8 cellular contexts compared by ENCODE assay signal in the genomic region with DNA sequence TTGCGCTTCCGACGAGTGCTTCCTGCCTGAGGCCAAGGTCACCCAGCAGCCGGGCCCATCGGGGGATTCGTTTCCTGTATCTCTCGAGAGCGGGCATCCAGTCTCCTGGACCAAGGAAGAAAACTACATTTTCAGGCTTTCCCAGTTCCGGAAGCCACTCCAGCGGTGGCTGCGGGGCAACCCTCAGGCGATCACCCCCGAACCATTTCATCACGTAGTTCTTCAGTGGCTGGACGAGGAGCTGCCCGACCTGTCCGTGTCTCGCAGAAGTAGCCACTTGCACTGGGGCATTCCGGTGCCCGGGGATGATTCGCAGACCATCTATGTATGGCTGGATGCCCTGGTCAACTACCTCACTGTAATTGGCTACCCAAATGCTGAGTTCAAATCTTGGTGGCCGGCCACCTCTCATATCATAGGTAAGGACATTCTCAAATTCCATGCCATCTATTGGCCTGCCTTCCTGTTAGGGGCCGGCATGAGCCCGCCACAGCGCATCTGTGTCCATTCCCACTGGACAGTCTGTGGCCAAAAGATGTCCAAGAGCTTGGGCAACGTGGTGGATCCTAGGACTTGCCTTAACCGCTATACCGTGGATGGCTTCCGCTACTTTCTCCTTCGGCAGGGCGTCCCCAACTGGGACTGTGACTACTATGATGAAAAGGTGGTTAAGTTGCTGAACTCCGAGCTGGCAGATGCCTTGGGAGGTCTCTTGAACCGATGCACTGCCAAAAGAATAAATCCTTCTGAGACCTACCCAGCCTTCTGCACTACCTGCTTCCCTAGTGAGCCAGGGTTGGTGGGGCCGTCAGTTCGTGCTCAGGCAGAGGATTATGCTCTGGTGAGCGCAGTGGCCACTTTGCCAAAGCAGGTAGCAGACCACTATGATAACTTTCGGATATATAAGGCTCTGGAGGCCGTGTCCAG. TPM values are rescaled to one million over a fixed set of nuclear protein-coding genes. Genes with fewer than 3 reads are reported as not detected.
DNase-seq lines count a peak whose midpoint lies in the region; ATAC-seq and TF ChIP-seq lines count a peak whose summit lies in the region.

No MANE protein-coding gene starts in this region.

- peak; percentile 28 for DNase-seq in activated T-cell treated with anti-CD3 and anti-CD28 coated beads, Interleukin-2, amount 50 U/mL, for 1 hour
- no peak for DNase-seq in activated T-cell treated with anti-CD3 and anti-CD28 coated beads for 4 hours
- DNase-seq in PC-9: no peak
- peak; percentile 43 for DNase-seq in colonic mucosa
- DNase-seq in lung (ENCODE audit: low spot score): peak; percentile 44
- no peak for DNase-seq in testis
- DNase-seq in NCI-H748 (lab: John Stamatoyannopoulos, UW; ENCODE audit: unreplicated experiment): no peak
- no peak for DNase-seq in NCI-H2029 (lab: John Stamatoyannopoulos, UW)

- H3K9me3 ChIP-seq in PC-9 (ENCODE audit: insufficient read depth, low read depth) (no peaks in the 10 kb centered on the region), colonic mucosa (no peaks in the 10 kb centered on the region), lung (ENCODE audit: control insufficient read depth in 2 of 2, insufficient read depth in 1 of 2, low read length in 1 of 2) (peaks cover 0 to 2% of the 10 kb centered on the region in 2 donors), testis (no peaks in the 10 kb centered on the region)

- H3K36me3 ChIP-seq in PC-9 (ENCODE audit: low read depth) (0 out of 2 replicates have a peak, but pooled peaks cover 15% of the 10 kb centered on the region), colonic mucosa (no peaks in the 10 kb centered on the region), lung (ENCODE audit: control insufficient read depth in 2 of 2, insufficient read depth in 2 of 2, low read length in 2 of 2) (peaks cover 0 to 1% of the 10 kb centered on the region in 2 donors), testis (ENCODE audit: low read depth, missing control alignments) (no peaks in the 10 kb centered on the region)

- no peak for ATAC-seq in lung (ENCODE audit: insufficient read depth, low FRiP score)

- intact Hi-C loops in PC-9 (cut with micrococcal nuclease; ENCODE audit: unreplicated experiment): loop anchor here (2.0 to 10.0 kb wide), 7 partner anchors 71 to 1751 kb away; partner anchors contain the start of genes HSPE1, MOB4, SATB2 and SF3B1
- intact Hi-C loops in colonic mucosa (cut with DNase I): loop anchor here (5.0 to 10.0 kb wide), 2 partner anchors 71 to 191 kb away; partner anchors contain the start of gene MOB4
- intact Hi-C loops in testis (cut with DNase I; ENCODE audit: low total_unique reads): no loop called here

- peak overlapping the region; percentile 94 for H2AFZ ChIP-seq in PC-9

- peak overlapping the region; percentile 98 for H3K4me3 ChIP-seq in PC-9
- H3K4me3 ChIP-seq in colonic mucosa: peak overlapping the region; percentile 96
- peak overlapping the region; percentile 99 for H3K4me3 ChIP-seq in lung
- peak overlapping the region; percentile 80 to 86 for H3K4me3 ChIP-seq in testis

- CTCF ChIA-PET in PC-9 (lab: Charles Lee): interaction anchor here (0.6 kb wide), 1 partner anchor 12 kb away, joined by 8 read pairs; no protein-coding TSS in a partner anchor

- WGBS in lung, 2 donors: 16 to 21% methylated on average over 38 of the region's 38 CpGs
- 13 to 15% methylated on average over 17 to 38 of the region's 38 CpGs for WGBS in testis, 2 donors

- peak overlapping the region; percentile 72 to 88 for H3K9ac ChIP-seq in colonic mucosa (ENCODE audit: low read depth in 2 of 2, low read length in 2 of 2)

- H3K4me2 ChIP-seq in PC-9: peak overlapping the region; percentile 78

- H3K27ac ChIP-seq in PC-9 (no peak overlapping the region), colonic mucosa (peak overlapping the region; percentile 69), lung (ENCODE audit: low read depth in 1 of 2, low read length in 1 of 2) (peak overlapping the region; percentile 71 to 92), testis (no peak overlapping the region)

- H3K9me2 ChIP-seq in PC-9 (ENCODE audit: insufficient read depth): no peaks in the 10 kb centered on the region

- peaks cover 53% of the 10 kb centered on the region for H3K79me2 ChIP-seq in PC-9 (ENCODE audit: low read depth)

- H4K20me1 ChIP-seq in PC-9 (ENCODE audit: insufficient read depth): peaks cover 18% of the 10 kb centered on the region

- H3K27me3 ChIP-seq in PC-9 (ENCODE audit: insufficient read depth, low read depth): no peaks in the 10 kb centered on the region
- H3K27me3 ChIP-seq in colonic mucosa: no peaks in the 10 kb centered on the region
- H3K27me3 ChIP-seq in lung (ENCODE audit: control insufficient read depth, insufficient read depth): no peaks in the 10 kb centered on the region
- no peaks in the 10 kb centered on the region for H3K27me3 ChIP-seq in testis

- no peaks in the 10 kb centered on the region; the same call in 1 of the 2 replicates for H3F3A ChIP-seq in PC-9 (ENCODE audit: insufficient read depth, low read depth)

- no TSS peak for BruUV-seq in PC-9 (replicated peaks; lab: Mats Ljungman, UMichigan)

- no peak for TF ChIP-seq POLR2A in testis (IDR thresholded peaks at IDR 0.05)

- TF ChIP-seq CTCF in PC-9 (conservative IDR thresholded peaks at IDR 0.05) (no peak), colonic mucosa (IDR thresholded peaks at IDR 0.05) (no peak), lung (IDR thresholded peaks at IDR 0.05; ENCODE audit: control extremely low read depth, extremely low read depth) (no peak), testis (IDR thresholded peaks at IDR 0.05) (no peak)

- POLR2A ChIA-PET in PC-9 (lab: Charles Lee; ENCODE audit: unreplicated experiment): no interaction called here

- H3K4me1 ChIP-seq in PC-9 (replicated peaks; ENCODE audit: insufficient read depth) (peaks cover 15% of the 10 kb centered on the region), colonic mucosa (peaks cover 5% of the 10 kb centered on the region), lung (ENCODE audit: control insufficient read depth in 2 of 2, insufficient read depth in 2 of 2, low read length in 2 of 2) (peaks cover 9 to 11% of the 10 kb centered on the region in 2 donors), testis (peaks cover 19% of the 10 kb centered on the region)

RNA-seq across cellular contexts. Expression of gene MARS2, which starts 1.0 kb away (rescaled TPM):
- total RNA-seq in PC-9 (2021) (5.1 and 6.0 TPM in 2 replicates), colonic mucosa (10 to 100 TPM in 1 of 2 donors, 1 to 10 TPM in 1; 8.3 to 17.0 TPM), lung (1 to 10 TPM; 6.1 to 7.2 TPM), testis (1 to 10 TPM; 5.9 TPM)
- polyA plus RNA-seq in lung (1 to 10 TPM; 1.9 to 5.2 TPM), testis (ENCODE audit: insufficient read depth, low read depth, low replicate concordance) (3.3 TPM)

RNA-seq across cellular contexts. Expression of gene RFTN2, which starts 30.8 kb away (rescaled TPM):
- not detected in 2 replicates for total RNA-seq in PC-9 (2021)
- 1 to 10 TPM in 1 of 2 donors, under 1 TPM in 1; 0.49 to 2.2 TPM for total RNA-seq in colonic mucosa
- total RNA-seq in lung: 10 to 100 TPM in 1 of 2 donors, 1 to 10 TPM in 1; 3.2 to 22.6 TPM
- polyA plus RNA-seq in lung: under 1 TPM; 0.40 to 0.83 TPM
- 10 to 100 TPM; 16.1 to 25.0 TPM for total RNA-seq in testis
- polyA plus RNA-seq in testis (ENCODE audit: insufficient read depth, low read depth, low replicate concordance): 19.8 TPM

Comparison
In these comparisons a context has a peak if more than half of its experiments do, and no peak if none do; other contexts are left out.
1. DNase-seq: peak in activated T-cell treated with anti-CD3 and anti-CD28 coated beads, Interleukin-2, amount 50 U/mL, for 1 hour (single experiment), colonic mucosa (single experiment) and lung (single experiment); none in activated T-cell treated with anti-CD3 and anti-CD28 coated beads for 4 hours (single experiment), PC-9 (0 of 2), testis (single experiment), NCI-H748 (single experiment) and NCI-H2029 (single experiment).
2. H3K27ac ChIP-seq: peak in colonic mucosa (single experiment) and lung (2 of 2); none in PC-9 (single experiment) and testis (0 of 2).
3. Peak in every context shown above with its lines, with median percentiles within 50 percentile points of each other: H3K4me3 ChIP-seq.